Comparison of ENCODE assay signal across 22 cellular contexts in the genomic region with DNA sequence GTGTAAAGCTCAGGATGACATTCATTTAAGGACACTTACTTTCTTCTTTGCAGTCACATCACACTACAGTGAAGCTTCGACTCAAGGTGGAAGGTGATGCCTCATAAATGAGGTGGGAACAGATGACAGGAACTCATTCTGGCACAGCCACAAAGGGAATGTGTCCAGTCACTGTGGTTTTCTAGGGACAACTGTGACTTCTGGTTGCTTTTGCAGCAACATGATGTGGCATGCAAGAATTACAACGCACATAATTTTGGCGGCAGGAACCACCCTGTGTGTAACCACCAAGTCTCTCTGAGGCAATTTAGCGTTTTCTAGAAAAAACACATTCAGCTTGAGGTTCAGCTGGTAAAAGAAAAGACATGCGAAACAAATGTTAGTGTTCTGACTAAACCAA. TPM values are rescaled to one million over a fixed set of nuclear protein-coding genes. Genes with fewer than 3 reads are reported as not detected.
A peak's percentile ranks its signal among the peaks of the same experiment; 100 is the strongest.
DNase-seq lines count a peak whose midpoint lies in the region; ATAC-seq and TF ChIP-seq lines count a peak whose summit lies in the region.
"Had no signal": no experiment of that assay in that cellular context is flagged by ENCODE, and none has a peak within 500 bp of the region (broad histone marks: within the 10 kb centered on the region; RNA-seq: fewer than 3 reads in every experiment).

No MANE protein-coding gene starts in this region.

- WGBS in right lobe of liver (ENCODE audit: insufficient coverage, low coverage, low lambda C conversion rate, missing lambda C conversion rate) = 15% methylated on average over 5 of the region's 5 CpGs

- H3K36me3 ChIP-seq in right lobe of liver = no peaks in the 10 kb centered on the region
- H3K36me3 ChIP-seq: neutrophil had no signal

- in situ Hi-C loops in Caki2 (cut with HindIII; ENCODE audit: low pct_unique_long_range_greater_than_20kb, low sequenced_read_pairs) = no loop called here
- in situ Hi-C loops in KBM-7 (cut with MboI; ENCODE audit: low pct_unique_long_range_greater_than_20kb, low sequenced_read_pairs) = no loop called here

- H3K4me3 ChIP-seq in right lobe of liver = no peak overlapping the region
- H3K4me3 ChIP-seq: mucosa of descending colon had no signal

- no peak for TF ChIP-seq CTCF in right lobe of liver (IDR thresholded peaks at IDR 0.05)

- no peak overlapping the region for H3K27ac ChIP-seq in right lobe of liver
- H3K27ac ChIP-seq: neutrophil, VCaP had no signal

- H3K9me3 ChIP-seq in right lobe of liver = no peaks in the 10 kb centered on the region
- H3K9me3 ChIP-seq: neutrophil had no signal

- no peak for ATAC-seq in HG02623 (IDR thresholded peaks at IDR 0.05; ENCODE audit: unreplicated experiment)
- no peak for ATAC-seq in right lobe of liver
- ATAC-seq: CD8-positive, alpha-beta T cell; esophagus mucosa; left ventricle myocardium superior; mucosa of descending colon; T-cell had no signal

- no peak for TF ChIP-seq POLR2A in right lobe of liver (IDR thresholded peaks at IDR 0.05)

- intact Hi-C loops in right lobe of liver (cut with DNase I) = no loop called here

- DNase-seq in Caki2 (ENCODE audit: low read depth) = peak; percentile 15
- DNase-seq in KBM-7 = peak; percentile 8
- DNase-seq in RPMI7951 (ENCODE audit: low read depth) = peak; percentile 9
- peak; percentile 24 for DNase-seq in glomerular visceral epithelial cell (ENCODE audit: extremely low spot score)
- DNase-seq in dedifferentiated amniotic fluid mesenchymal stem cell (ENCODE audit: extremely low spot score) = no peak
- no peak for DNase-seq in right lobe of liver
- no peak for DNase-seq in epidermal melanocyte (ENCODE audit: insufficient read length, low spot score)
- DNase-seq: activated gamma-delta T cell treated with Interleukin-2 at 50 U/mL for 16 hours; amniotic stem cell; caudate nucleus; CD8-positive, alpha-beta T cell; DMS53; glutamatergic neuron; left ventricle myocardium superior; mucosa of descending colon; NCI-H1694; T-cell had no signal

- no peaks in the 10 kb centered on the region for H3K27me3 ChIP-seq in right lobe of liver
- H3K27me3 ChIP-seq: neutrophil had no signal

- H3K4me1 ChIP-seq in right lobe of liver = no peaks in the 10 kb centered on the region

RNA-seq across cellular contexts. Expression of a gene that starts 32.0 kb away (rescaled TPM):
- not detected in 2 replicates for total RNA-seq in Caki2 (2014; rRNA removed; shearing (Covaris generic); ENCODE audit: low replicate concordance)
- total RNA-seq in RPMI7951 (2014; rRNA removed; shearing (Covaris generic)) = not detected in 2 replicates
- total RNA-seq in right lobe of liver = not detected
- total RNA-seq: CD8-positive, alpha-beta T cell; esophagus mucosa; left ventricle myocardium superior; mucosa of descending colon; T-cell; temporal lobe had no signal

RNA-seq across cellular contexts. Expression of a gene that starts 59.8 kb away (rescaled TPM):
- not detected in 2 replicates for total RNA-seq in Caki2 (2014; rRNA removed; shearing (Covaris generic); ENCODE audit: low replicate concordance)
- total RNA-seq in RPMI7951 (2014; rRNA removed; shearing (Covaris generic)) = 32.0 and 36.8 TPM in 2 replicates
- total RNA-seq in right lobe of liver = under 1 TPM in 1 of 6 experiments, not detected in 5; 0.42 TPM
- total RNA-seq: CD8-positive, alpha-beta T cell had no signal

Comparison
In these comparisons a context has a peak if more than half of its experiments do, and no peak if none do; other contexts are left out.
1. DNase-seq: peak in Caki2 (single experiment), KBM-7 (single experiment), RPMI7951 (single experiment) and glomerular visceral epithelial cell (single experiment); none in dedifferentiated amniotic fluid mesenchymal stem cell (single experiment), right lobe of liver (0 of 3) and epidermal melanocyte (single experiment).
2. RNA of a gene that starts 59.8 kb away (total RNA-seq): 32.0 to 36.8 TPM in RPMI7951; 0.42 TPM in right lobe of liver and not detected in Caki2; every median in the first group is over 10 times any median in the second.